Comparison of ENCODE assay signal across 34 cellular contexts in genomic region chr6:86500035-86500434, GRCh38.
"Had no signal": no experiment of that assay in that cellular context is flagged by ENCODE, and none has a peak within 500 bp of the region (broad histone marks: within the 10 kb centered on the region; RNA-seq: fewer than 3 reads in every experiment).

No MANE protein-coding gene starts in this region.

- H3K4me3 Mint-ChIP-seq: activated CD4-positive, alpha-beta memory T cell treated with anti-CD3 and anti-CD28 coated beads, Interleukin-2, amount 10 ng/mL, durations not matched to agents 7 days and 5 days; activated CD4-positive, alpha-beta T cell treated with anti-CD3 and anti-CD28 coated beads, Interleukin-2, amount 10 ng/mL, durations not matched to agents 7 days and 5 days; activated naive CD4-positive, alpha-beta T cell treated with anti-CD3 and anti-CD28 coated beads, Interleukin-2, amount 10 ng/mL, durations not matched to agents 7 days and 5 days; activated naive CD8-positive, alpha-beta T cell treated with anti-CD3 and anti-CD28 coated beads, Interleukin-2, amount 10 ng/mL, durations not matched to agents 7 days and 5 days; activated T-cell treated with anti-CD3 and anti-CD28 coated beads, Interleukin-2, amount 50 U/mL, for 24 hours; activated T-cell treated with anti-CD3 and anti-CD28 coated beads, Interleukin-2, amount 50 U/mL, for 72 hours; brain; effector memory CD8-positive, alpha-beta T cell; WTC11 had no signal

- H3K27me3 ChIP-seq: ascending aorta, breast epithelium, esophagus squamous epithelium, gastroesophageal sphincter had no signal

- FAIRE-seq: colon, endometrium, endothelial cell of umbilical vein, TTC549 had no signal

- H3K27ac Mint-ChIP-seq: activated CD4-positive, alpha-beta memory T cell treated with anti-CD3 and anti-CD28 coated beads, Interleukin-2, amount 10 ng/mL, durations not matched to agents 7 days and 5 days; activated CD4-positive, alpha-beta T cell treated with anti-CD3 and anti-CD28 coated beads, Interleukin-2, amount 10 ng/mL, durations not matched to agents 7 days and 5 days; activated naive CD4-positive, alpha-beta T cell treated with anti-CD3 and anti-CD28 coated beads, Interleukin-2, amount 10 ng/mL, durations not matched to agents 7 days and 5 days; activated naive CD4-positive, alpha-beta T cell treated with anti-CD3 and anti-CD28 coated beads, Interleukin-2, amount 50 U/mL, for 72 hours; activated naive CD8-positive, alpha-beta T cell treated with anti-CD3 and anti-CD28 coated beads, Interleukin-2, amount 10 ng/mL, durations not matched to agents 7 days and 5 days; activated T-cell treated with anti-CD3 and anti-CD28 coated beads, Interleukin-2, amount 50 U/mL, for 24 hours; activated T-cell treated with anti-CD3 and anti-CD28 coated beads, Interleukin-2, amount 50 U/mL, for 72 hours; brain; effector memory CD8-positive, alpha-beta T cell; WTC11 had no signal

- H3K27ac ChIP-seq: ascending aorta, breast epithelium, epithelial cell of prostate, esophagus squamous epithelium, gastroesophageal sphincter, VCaP had no signal

- H3K9me3 ChIP-seq: ascending aorta, esophagus squamous epithelium had no signal

- H3K36me3 ChIP-seq: ascending aorta, breast epithelium, esophagus squamous epithelium, gastroesophageal sphincter had no signal

- H3K27me3 Mint-ChIP-seq: activated CD4-positive, alpha-beta memory T cell treated with anti-CD3 and anti-CD28 coated beads, Interleukin-2, amount 10 ng/mL, durations not matched to agents 7 days and 5 days; activated CD4-positive, alpha-beta T cell treated with anti-CD3 and anti-CD28 coated beads, Interleukin-2, amount 10 ng/mL, durations not matched to agents 7 days and 5 days; activated naive CD4-positive, alpha-beta T cell treated with anti-CD3 and anti-CD28 coated beads, Interleukin-2, amount 10 ng/mL, durations not matched to agents 7 days and 5 days; activated naive CD8-positive, alpha-beta T cell treated with anti-CD3 and anti-CD28 coated beads, Interleukin-2, amount 10 ng/mL, durations not matched to agents 7 days and 5 days; activated T-cell treated with anti-CD3 and anti-CD28 coated beads, Interleukin-2, amount 50 U/mL, for 24 hours; effector memory CD8-positive, alpha-beta T cell had no signal

- ATAC-seq: activated naive CD4-positive, alpha-beta T cell treated with anti-CD3 and anti-CD28 coated beads, Interleukin-2, amount 50 U/mL, for 72 hours; activated T-cell treated with anti-CD3 and anti-CD28 coated beads, Interleukin-2, amount 50 U/mL, for 72 hours; effector memory CD8-positive, alpha-beta T cell; gastroesophageal sphincter; WTC11 had no signal

- H3K4me1 ChIP-seq: ascending aorta, breast epithelium, esophagus squamous epithelium, gastroesophageal sphincter had no signal

- H3K36me3 Mint-ChIP-seq: activated naive CD4-positive, alpha-beta T cell treated with anti-CD3 and anti-CD28 coated beads, Interleukin-2, amount 10 ng/mL, durations not matched to agents 7 days and 5 days; activated naive CD8-positive, alpha-beta T cell treated with anti-CD3 and anti-CD28 coated beads, Interleukin-2, amount 10 ng/mL, durations not matched to agents 7 days and 5 days; brain had no signal

- H3K4me1 Mint-ChIP-seq: activated CD4-positive, alpha-beta memory T cell treated with anti-CD3 and anti-CD28 coated beads, Interleukin-2, amount 10 ng/mL, durations not matched to agents 7 days and 5 days; activated CD4-positive, alpha-beta T cell treated with anti-CD3 and anti-CD28 coated beads, Interleukin-2, amount 10 ng/mL, durations not matched to agents 7 days and 5 days; activated naive CD4-positive, alpha-beta T cell treated with anti-CD3 and anti-CD28 coated beads, Interleukin-2, amount 10 ng/mL, durations not matched to agents 7 days and 5 days; activated naive CD8-positive, alpha-beta T cell treated with anti-CD3 and anti-CD28 coated beads, Interleukin-2, amount 10 ng/mL, durations not matched to agents 7 days and 5 days; brain; WTC11 had no signal

- DNase-seq: activated CD4-positive, alpha-beta memory T cell treated with anti-CD3 and anti-CD28 coated beads, Interleukin-2, amount 10 ng/mL, durations not matched to agents 7 days and 5 days; activated CD4-positive, alpha-beta T cell treated with anti-CD3 and anti-CD28 coated beads for 1 hour; activated CD4-positive, alpha-beta T cell treated with anti-CD3 and anti-CD28 coated beads for 4 hours; activated CD4-positive, alpha-beta T cell treated with anti-CD3 and anti-CD28 coated beads, Interleukin-2, amount 10 ng/mL, durations not matched to agents 7 days and 5 days; activated CD4-positive, alpha-beta T cell treated with anti-CD3 and anti-CD28 coated beads, Interleukin-2, amount 50 U/mL, for 4 hours; activated CD8-positive, alpha-beta memory T cell treated with anti-CD3 and anti-CD28 coated beads, Interleukin-2, amount 50 U/mL, for 48 hours; activated gamma-delta T cell; activated naive CD4-positive, alpha-beta T cell; activated naive CD4-positive, alpha-beta T cell treated with anti-CD3 and anti-CD28 coated beads, Interleukin-2, amount 10 ng/mL, durations not matched to agents 7 days and 5 days; activated naive CD8-positive, alpha-beta T cell treated with anti-CD3 and anti-CD28 coated beads, Interleukin-2, amount 10 ng/mL, durations not matched to agents 7 days and 5 days; activated T-cell treated with anti-CD3 and anti-CD28 coated beads for 4 hours; activated T-cell treated with anti-CD3 and anti-CD28 coated beads, Interleukin-2, amount 50 U/mL, for 24 hours; activated T-cell treated with anti-CD3 and anti-CD28 coated beads, Interleukin-2, amount 50 U/mL, for 72 hours; caudate nucleus; cortex of kidney; dermis blood vessel endothelial cell; effector CD4-positive, alpha-beta T cell; effector memory CD8-positive, alpha-beta T cell; esophagus squamous epithelium; foreskin melanocyte; head of caudate nucleus; T-helper 2 cell had no signal

- H3K4me3 ChIP-seq: ascending aorta, breast epithelium, esophagus squamous epithelium, gastroesophageal sphincter had no signal
